Comparison of ENCODE assay signal across 9 cellular contexts in the genomic region with DNA sequence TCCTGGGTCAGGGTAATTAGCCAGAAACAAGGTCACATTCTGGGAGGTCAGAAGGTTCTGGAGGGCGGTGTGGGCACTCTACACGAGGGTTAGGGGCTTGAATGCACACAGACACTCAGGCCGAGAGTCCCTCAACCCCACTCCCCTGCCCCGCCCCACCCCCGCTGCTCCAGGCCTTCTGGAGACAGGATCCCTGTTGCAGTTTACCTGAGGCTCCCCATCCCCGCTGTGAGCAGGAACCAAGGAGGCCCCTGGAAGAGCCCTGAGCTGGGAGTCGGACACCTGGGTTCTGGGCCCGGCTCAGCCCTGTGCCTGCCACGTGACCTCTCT. TPM values are rescaled to one million over a fixed set of nuclear protein-coding genes. Genes with fewer than 3 reads are reported as not detected.
DNase-seq lines count a peak whose midpoint lies in the region; ATAC-seq and TF ChIP-seq lines count a peak whose summit lies in the region.
"Had no signal": no experiment of that assay in that cellular context is flagged by ENCODE, and none has a peak within 500 bp of the region (broad histone marks: within the 10 kb centered on the region; RNA-seq: fewer than 3 reads in every experiment).

No MANE protein-coding gene starts in this region.

- H3K9me3 Mint-ChIP-seq in brain (peaks cover 0 to under 1% (median 0%) of the 10 kb centered on the region in 5 experiments), mesothelial cell of epicardium (no peaks in the 10 kb centered on the region)

- H3K4me3 ChIP-seq in uterus = peak overlapping the region; percentile 77 to 98

- peaks cover 23% of the 10 kb centered on the region for H3K27me3 Mint-ChIP-seq in brain
- peaks cover 13% of the 10 kb centered on the region for H3K27me3 Mint-ChIP-seq in mesothelial cell of epicardium (ENCODE audit: low read depth)

- no peaks in the 10 kb centered on the region for H3K9me3 ChIP-seq in uterus

- intact Hi-C loops in Right ventricle myocardium superior (cut with DNase I) = no loop called here
- intact Hi-C loops in left cardiac atrium (cut with DNase I) = loop anchor here in 1 of 2 donors (5.0 kb wide), 2 partner anchors 35 to 85 kb away; a partner anchor contains a TSS
- intact Hi-C loops in uterus (cut with DNase I; ENCODE audit: low total_unique reads) = no loop called here
- intact Hi-C loops in sciatic nerve (cut with DNase I) = no loop called here

- TF ChIP-seq POLR2A in uterus (IDR thresholded peaks at IDR 0.05) = no peak

- ATAC-seq in Right ventricle myocardium superior (ENCODE audit: poor library complexity) (no peak), left cardiac atrium (no peak), sciatic nerve (no peak)

- H3K27ac ChIP-seq in uterus = peak overlapping the region; percentile 97 to 100

- H3K4me1 Mint-ChIP-seq in brain = peaks cover 43% of the 10 kb centered on the region
- peaks cover 33% of the 10 kb centered on the region for H3K4me1 Mint-ChIP-seq in mesothelial cell of epicardium

- H3K27ac Mint-ChIP-seq in brain = peak overlapping the region in 1 of 5 experiments; percentile 96
- no peak overlapping the region for H3K27ac Mint-ChIP-seq in mesothelial cell of epicardium

- TF ChIP-seq CTCF in brain (conservative IDR thresholded peaks at IDR 0.05) (no peak), mesothelial cell of epicardium (IDR thresholded peaks at IDR 0.05; ENCODE audit: unreplicated experiment) (no peak), uterus (IDR thresholded peaks at IDR 0.05) (no peak)

- H3K36me3 Mint-ChIP-seq in brain (peaks cover 3% of the 10 kb centered on the region), mesothelial cell of epicardium (peaks cover 2% of the 10 kb centered on the region)

- H3K4me1 ChIP-seq in uterus = peaks cover 3 to 25% of the 10 kb centered on the region in 2 donors

- peak overlapping the region in 3 of 5 experiments; percentile 86 to 95 (median 88) for H3K4me3 Mint-ChIP-seq in brain
- H3K4me3 Mint-ChIP-seq in mesothelial cell of epicardium = peak overlapping the region; percentile 83

- DNase-seq in Right ventricle myocardium superior = peak; percentile 37
- DNase-seq in left cardiac atrium = no peak
- DNase-seq in mesothelial cell of epicardium (ENCODE audit: low spot score in 2 of 2, unreplicated experiment in 2 of 2) = no peak
- peak in 1 of 2 donors; percentile 17 for DNase-seq in uterus
- DNase-seq in kidney tubule cell (ENCODE audit: low spot score) = no peak
- no peak for DNase-seq in sciatic nerve (ENCODE audit: low spot score)
- DNase-seq in NAMALWA (ENCODE audit: low spot score) = no peak
- DNase-seq: C1 segment of cervical spinal cord had no signal

- H3K36me3 ChIP-seq in uterus = no peaks in the 10 kb centered on the region

- H3K27me3 ChIP-seq in uterus = no peaks in the 10 kb centered on the region

RNA-seq across cellular contexts. Expression of a gene that starts 4.4 kb away (rescaled TPM):
- 369 TPM for total RNA-seq in Right ventricle myocardium superior
- total RNA-seq in left cardiac atrium = 1,000 to 10,000 TPM in 1 of 2 donors, 100 to 1,000 TPM in 1; 663 to 1,095 TPM
- polyA plus RNA-seq in brain (ENCODE audit: insufficient read depth, low read depth, low replicate concordance) = 5,204 TPM
- 4,391 to 4,678 TPM (median 4,589 TPM) in 3 replicates for total RNA-seq in mesothelial cell of epicardium
- 1,000 to 10,000 TPM; 1,023 to 5,472 (median 2,159) TPM for total RNA-seq in uterus
- total RNA-seq in sciatic nerve = 2,552 TPM

RNA-seq across cellular contexts. Expression of a gene that starts 11.2 kb away (rescaled TPM):
- total RNA-seq in Right ventricle myocardium superior (0.19 TPM), left cardiac atrium (under 1 TPM; 0.38 to 0.39 TPM), mesothelial cell of epicardium (13.0 to 17.3 TPM (median 13.3 TPM) in 3 replicates), uterus (1 to 10 TPM in 2 of 4 donors, not detected in 2; 5.0 to 7.4 TPM), sciatic nerve (1.6 TPM)
- polyA plus RNA-seq in brain (ENCODE audit: insufficient read depth, low read depth, low replicate concordance) = 1.3 TPM

RNA-seq across cellular contexts. Expression of a gene that starts 35.2 kb away (rescaled TPM):
- total RNA-seq in Right ventricle myocardium superior (13.0 TPM), left cardiac atrium (10 to 100 TPM; 11.6 to 15.7 TPM), mesothelial cell of epicardium (35.4 to 37.2 TPM (median 36.0 TPM) in 3 replicates), uterus (10 to 100 TPM in 2 of 4 donors, 1 to 10 TPM in 2; 3.5 to 31.2 (median 17.3) TPM), sciatic nerve (20.0 TPM)
- 25.8 TPM for polyA plus RNA-seq in brain (ENCODE audit: insufficient read depth, low read depth, low replicate concordance)
